Comparison of ENCODE assay signal across 8 cellular contexts in the genomic region with DNA sequence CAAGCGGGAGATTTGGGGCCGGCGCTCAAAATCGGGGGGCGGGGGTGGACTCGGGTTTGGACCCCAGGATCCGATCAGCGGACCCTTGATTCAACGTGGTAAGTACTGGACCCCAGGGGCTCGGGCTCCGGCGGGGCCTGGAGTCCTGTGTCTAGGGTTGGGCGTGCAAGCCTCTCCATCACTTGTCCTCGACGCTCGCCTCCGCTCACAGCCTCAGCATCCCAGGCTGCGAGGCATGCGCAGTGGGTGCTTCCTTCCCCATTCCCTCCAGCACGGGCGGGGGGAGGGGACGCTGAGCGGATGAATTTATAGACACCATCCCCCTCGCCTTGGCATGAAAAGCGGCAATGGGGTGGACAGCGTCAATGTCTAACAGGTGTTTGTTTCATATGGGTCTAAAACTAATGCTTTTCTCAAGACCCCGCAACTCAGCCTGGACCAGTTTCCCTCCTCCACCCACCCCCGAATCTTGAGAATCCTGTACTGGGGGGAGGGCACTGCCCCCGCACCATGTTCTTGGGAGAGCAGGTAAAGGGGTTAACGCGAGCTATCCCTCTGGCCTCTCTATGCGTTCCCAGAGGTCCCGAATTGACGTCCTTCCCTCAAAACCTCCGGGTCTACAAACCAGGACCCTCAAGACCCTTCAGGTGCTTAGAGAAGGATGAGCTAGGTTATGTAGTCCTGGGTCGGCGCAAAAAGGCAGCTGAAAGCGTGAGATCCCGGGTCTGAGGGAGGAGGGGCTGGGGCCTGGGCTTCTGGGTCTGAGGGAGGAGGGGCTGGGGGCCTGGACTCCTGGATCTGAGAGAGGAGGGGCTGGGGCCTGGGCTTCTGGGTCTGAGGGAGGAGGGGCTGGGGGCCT. TPM values are rescaled to one million over a fixed set of nuclear protein-coding genes. Genes with fewer than 3 reads are reported as not detected.
A peak's percentile ranks its signal among the peaks of the same experiment; 100 is the strongest.
DNase-seq lines count a peak whose midpoint lies in the region; ATAC-seq and TF ChIP-seq lines count a peak whose summit lies in the region.

No MANE protein-coding gene starts in this region.

- peaks cover 21% of the 10 kb centered on the region for H3K79me2 ChIP-seq in neural cell (replicated peaks; ENCODE audit: insufficient read depth, low read length)

- H3K27ac Mint-ChIP-seq in Caco-2 (ENCODE audit: unreplicated experiment) = peak overlapping the region; percentile 60
- no peak overlapping the region for H3K27ac Mint-ChIP-seq in activated T-helper 2 cell treated with anti-CD3 and anti-CD28 coated beads, Interferon-gamma antibody, Interleukin-2, Interleukin-4, amounts not matched to agents 10 μg/mL and 5 μg/mL and 100 μg/mL, durations not matched to agents 14 hours and 24 hours and 36 hours

- peaks cover 10% of the 10 kb centered on the region for H3K9me3 Mint-ChIP-seq in Caco-2 (ENCODE audit: unreplicated experiment)
- no peaks in the 10 kb centered on the region for H3K9me3 Mint-ChIP-seq in activated T-helper 2 cell treated with anti-CD3 and anti-CD28 coated beads, Interferon-gamma antibody, Interleukin-2, Interleukin-4, amounts not matched to agents 10 μg/mL and 5 μg/mL and 100 μg/mL, durations not matched to agents 14 hours and 24 hours and 36 hours

- peaks cover 3% of the 10 kb centered on the region; the same call in 1 of the 2 replicates for H3K36me3 ChIP-seq in Caco-2 (ENCODE audit: control insufficient read depth, insufficient read depth, low read length)
- no peaks in the 10 kb centered on the region for H3K36me3 ChIP-seq in neural cell (ENCODE audit: insufficient read depth, low read length)
- no peaks in the 10 kb centered on the region for H3K36me3 ChIP-seq in aorta (ENCODE audit: control insufficient read depth in 1 of 2, insufficient read depth in 2 of 2, low read length in 1 of 2)

- no peak for DNase-seq in Caco-2
- peak; percentile 66 for DNase-seq in NCI-H128 (lab: John Stamatoyannopoulos, UW; ENCODE audit: unreplicated experiment)
- no peak for DNase-seq in activated T-helper 2 cell treated with anti-CD3 and anti-CD28 coated beads, Interferon-gamma antibody, Interleukin-2, Interleukin-4, amounts not matched to agents 10 μg/mL and 5 μg/mL and 100 μg/mL, durations not matched to agents 14 hours and 24 hours and 36 hours (ENCODE audit: low spot score)
- peak; percentile 55 for DNase-seq in fibroblast of villous mesenchyme (ENCODE audit: low read depth)
- peak; percentile 76 to 84 for DNase-seq in aorta

- no peaks in the 10 kb centered on the region for H3F3A ChIP-seq in neural cell (ENCODE audit: insufficient read depth, low read length, poor library complexity, severe bottlenecking)

- POLR2A ChIA-PET in Caco-2 (lab: Charles Lee) = no interaction called here

- H3K4me2 ChIP-seq in neural cell (ENCODE audit: low read length) = peak overlapping the region; percentile 65

- H2AFZ ChIP-seq in neural cell (ENCODE audit: low read depth, low read length) = no peak overlapping the region

- peak overlapping the region; percentile 58 for H3K4me3 Mint-ChIP-seq in Caco-2 (ENCODE audit: unreplicated experiment)
- peak overlapping the region; percentile 81 for H3K4me3 Mint-ChIP-seq in activated T-helper 2 cell treated with anti-CD3 and anti-CD28 coated beads, Interferon-gamma antibody, Interleukin-2, Interleukin-4, amounts not matched to agents 10 μg/mL and 5 μg/mL and 100 μg/mL, durations not matched to agents 14 hours and 24 hours and 36 hours (ENCODE audit: low read depth)

- no peaks in the 10 kb centered on the region for H4K20me1 ChIP-seq in neural cell (ENCODE audit: insufficient read depth)

- H3K27ac ChIP-seq in neural cell (ENCODE audit: low read length) (peak overlapping the region; percentile 99), aorta (ENCODE audit: low read depth in 1 of 2, low read length in 2 of 2) (no peak overlapping the region)

- TF ChIP-seq CTCF in Caco-2 (IDR thresholded peaks at IDR 0.05; ENCODE audit: insufficient read depth in 1 of 2, low read depth in 1 of 2, low read length in 1 of 2, severe bottlenecking in 1 of 2, unreplicated experiment in 1 of 2) = no peak
- no peak for TF ChIP-seq CTCF in fibroblast of villous mesenchyme (IDR thresholded peaks at IDR 0.05; ENCODE audit: insufficient read depth, low read depth, low read length)
- TF ChIP-seq CTCF in neural cell (IDR thresholded peaks at IDR 0.05; ENCODE audit: poor library complexity, severe bottlenecking) = no peak

- peaks cover 65% of the 10 kb centered on the region for H3K36me3 Mint-ChIP-seq in Caco-2 (ENCODE audit: insufficient read depth, unreplicated experiment)
- peaks cover 28% of the 10 kb centered on the region for H3K36me3 Mint-ChIP-seq in activated T-helper 2 cell treated with anti-CD3 and anti-CD28 coated beads, Interferon-gamma antibody, Interleukin-2, Interleukin-4, amounts not matched to agents 10 μg/mL and 5 μg/mL and 100 μg/mL, durations not matched to agents 14 hours and 24 hours and 36 hours (ENCODE audit: low read depth)

- peak; percentile 38 for TF ChIP-seq RAD21 in neural cell (conservative IDR thresholded peaks at IDR 0.05)

- H3K9me2 ChIP-seq in neural cell (ENCODE audit: insufficient read depth, low read length) = no peaks in the 10 kb centered on the region

- no TSS peak for BruUV-seq in Caco-2 (replicated peaks; lab: Mats Ljungman, UMichigan)

- ATAC-seq in aorta (ENCODE audit: low FRiP score) (peak; percentile 62), GM18519 (IDR thresholded peaks at IDR 0.05; ENCODE audit: low FRiP score, unreplicated experiment) (no peak), GM21723 (IDR thresholded peaks at IDR 0.05; ENCODE audit: unreplicated experiment) (no peak)

- intact Hi-C loops in Caco-2 (cut with micrococcal nuclease; ENCODE audit: unreplicated experiment) (no loop called here), aorta (cut with DNase I) (no loop called here)
- intact Hi-C loops in activated T-helper 2 cell treated with anti-CD3 and anti-CD28 coated beads, Interferon-gamma antibody, Interleukin-2, Interleukin-4, amounts not matched to agents 10 μg/mL and 5 μg/mL and 100 μg/mL, durations not matched to agents 14 hours and 24 hours and 36 hours (cut with micrococcal nuclease) = no loop called here

- peaks cover 9% of the 10 kb centered on the region for H3K4me1 Mint-ChIP-seq in Caco-2 (ENCODE audit: low read depth, unreplicated experiment)
- H3K4me1 Mint-ChIP-seq in activated T-helper 2 cell treated with anti-CD3 and anti-CD28 coated beads, Interferon-gamma antibody, Interleukin-2, Interleukin-4, amounts not matched to agents 10 μg/mL and 5 μg/mL and 100 μg/mL, durations not matched to agents 14 hours and 24 hours and 36 hours (ENCODE audit: low read depth) = peaks cover 12% of the 10 kb centered on the region

- H3K4me1 ChIP-seq in Caco-2 (no peaks in the 10 kb centered on the region), aorta (ENCODE audit: control insufficient read depth in 1 of 2, insufficient read depth in 2 of 2, low read length in 2 of 2) (no peaks in the 10 kb centered on the region)

- no peak for TF ChIP-seq EP300 in neural cell (conservative IDR thresholded peaks at IDR 0.05; ENCODE audit: poor library complexity, severe bottlenecking)

- H3K9ac ChIP-seq in neural cell (ENCODE audit: low read length) = peak overlapping the region; percentile 98

- H3K4me3 ChIP-seq in Caco-2 (ENCODE audit: low read depth, low read length) = no peak overlapping the region
- peak overlapping the region; percentile 65 for H3K4me3 ChIP-seq in fibroblast of villous mesenchyme (ENCODE audit: low read depth, low read length)
- H3K4me3 ChIP-seq in neural cell (ENCODE audit: low read length) = peak overlapping the region; percentile 71
- peak overlapping the region in 1 of 2 donors; percentile 16 for H3K4me3 ChIP-seq in aorta (ENCODE audit: low read length in 2 of 2)

- CTCF ChIA-PET in Caco-2 (lab: Charles Lee) = no interaction called here

- 0 out of 2 replicates have a peak, but pooled peaks cover 2% of the 10 kb centered on the region for H3K9me3 ChIP-seq in Caco-2
- no peaks in the 10 kb centered on the region for H3K9me3 ChIP-seq in neural cell (ENCODE audit: low read length)
- H3K9me3 ChIP-seq in aorta (ENCODE audit: control insufficient read depth, low read length) = no peaks in the 10 kb centered on the region

- WGBS in aorta, 2 donors = 7 to 8% methylated on average over 39 of the region's 39 CpGs

- no peaks in the 10 kb centered on the region for H3K27me3 ChIP-seq in Caco-2 (replicated peaks; ENCODE audit: control insufficient read depth, insufficient read depth, low read length)
- H3K27me3 ChIP-seq in neural cell (ENCODE audit: insufficient read depth, low read depth, low read length) = no peaks in the 10 kb centered on the region
- no peaks in the 10 kb centered on the region for H3K27me3 ChIP-seq in aorta (ENCODE audit: control insufficient read depth in 1 of 2, insufficient read depth in 2 of 2, low read length in 1 of 2)

- no peaks in the 10 kb centered on the region for H3K27me3 Mint-ChIP-seq in Caco-2 (ENCODE audit: insufficient read depth, unreplicated experiment)
- peaks cover 11% of the 10 kb centered on the region for H3K27me3 Mint-ChIP-seq in activated T-helper 2 cell treated with anti-CD3 and anti-CD28 coated beads, Interferon-gamma antibody, Interleukin-2, Interleukin-4, amounts not matched to agents 10 μg/mL and 5 μg/mL and 100 μg/mL, durations not matched to agents 14 hours and 24 hours and 36 hours (ENCODE audit: low read depth)

RNA-seq across cellular contexts. Expression of a gene that starts 0.6 kb away (rescaled TPM):
- total RNA-seq in Caco-2 (2022) = 1.9 and 2.0 TPM in 2 replicates
- 2.8 and 2.9 TPM in 2 replicates for total RNA-seq in activated T-helper 2 cell treated with anti-CD3 and anti-CD28 coated beads, Interferon-gamma antibody, Interleukin-2, Interleukin-4, amounts not matched to agents 10 μg/mL and 5 μg/mL and 100 μg/mL, durations not matched to agents 14 hours and 24 hours and 36 hours
- 20.0 and 32.0 TPM in 2 replicates for total RNA-seq in fibroblast of villous mesenchyme
- polyA plus RNA-seq in neural cell = 204 and 240 TPM in 2 replicates
- polyA minus RNA-seq in neural cell = 102 and 112 TPM in 2 replicates
- total RNA-seq in aorta = 10 to 100 TPM in 1 of 2 donors, 1 to 10 TPM in 1; 6.5 to 24.4 TPM
- 1 to 10 TPM; 1.9 to 5.7 TPM for polyA plus RNA-seq in aorta

RNA-seq across cellular contexts. Expression of a gene that starts 2.1 kb away (rescaled TPM):
- total RNA-seq in Caco-2 (2022) (8.5 and 10.4 TPM in 2 replicates), fibroblast of villous mesenchyme (under 0.01 and 0.32 TPM in 2 replicates), aorta (1 to 10 TPM in 1 of 2 donors, under 1 TPM in 1; 0.94 to 4.8 TPM)
- total RNA-seq in activated T-helper 2 cell treated with anti-CD3 and anti-CD28 coated beads, Interferon-gamma antibody, Interleukin-2, Interleukin-4, amounts not matched to agents 10 μg/mL and 5 μg/mL and 100 μg/mL, durations not matched to agents 14 hours and 24 hours and 36 hours = 7.2 and 7.3 TPM in 2 replicates
- polyA plus RNA-seq in neural cell (6.7 and 7.2 TPM in 2 replicates), aorta (under 1 TPM; 0.13 to 0.63 TPM)
- polyA minus RNA-seq in neural cell = 0.93 and 2.4 TPM in 2 replicates

RNA-seq across cellular contexts. Expression of a gene that starts 14.4 kb away (rescaled TPM):
- 326 and 343 TPM in 2 replicates for total RNA-seq in Caco-2 (2022)
- total RNA-seq in activated T-helper 2 cell treated with anti-CD3 and anti-CD28 coated beads, Interferon-gamma antibody, Interleukin-2, Interleukin-4, amounts not matched to agents 10 μg/mL and 5 μg/mL and 100 μg/mL, durations not matched to agents 14 hours and 24 hours and 36 hours = 431 TPM in 2 replicates
- 258 and 341 TPM in 2 replicates for total RNA-seq in fibroblast of villous mesenchyme
- polyA plus RNA-seq in neural cell = 610 and 682 TPM in 2 replicates
- polyA minus RNA-seq in neural cell = 347 and 408 TPM in 2 replicates
- 10 to 100 TPM; 76.5 to 88.3 TPM for total RNA-seq in aorta
- polyA plus RNA-seq in aorta = 100 to 1,000 TPM in 1 of 2 donors, 10 to 100 TPM in 1; 68.5 to 110 TPM

RNA-seq across cellular contexts. Expression of a gene that starts 25.7 kb away (rescaled TPM):
- 103 and 111 TPM in 2 replicates for total RNA-seq in Caco-2 (2022)
- 66.2 and 72.7 TPM in 2 replicates for total RNA-seq in activated T-helper 2 cell treated with anti-CD3 and anti-CD28 coated beads, Interferon-gamma antibody, Interleukin-2, Interleukin-4, amounts not matched to agents 10 μg/mL and 5 μg/mL and 100 μg/mL, durations not matched to agents 14 hours and 24 hours and 36 hours
- 4.7 and 6.8 TPM in 2 replicates for total RNA-seq in fibroblast of villous mesenchyme
- polyA plus RNA-seq in neural cell = 1.1 TPM in 1 of 2 replicates, not detected in the other
- polyA minus RNA-seq in neural cell = not detected in 2 replicates
- total RNA-seq in aorta = 10 to 100 TPM in 1 of 2 donors, 1 to 10 TPM in 1; 9.9 to 14.0 TPM
- 10 to 100 TPM in 1 of 2 donors, 1 to 10 TPM in 1; 5.8 to 16.4 TPM for polyA plus RNA-seq in aorta

RNA-seq across cellular contexts. Expression of a gene that starts 25.8 kb away (rescaled TPM):
- 125 and 131 TPM in 2 replicates for total RNA-seq in Caco-2 (2022)
- total RNA-seq in activated T-helper 2 cell treated with anti-CD3 and anti-CD28 coated beads, Interferon-gamma antibody, Interleukin-2, Interleukin-4, amounts not matched to agents 10 μg/mL and 5 μg/mL and 100 μg/mL, durations not matched to agents 14 hours and 24 hours and 36 hours = 135 and 147 TPM in 2 replicates
- total RNA-seq in fibroblast of villous mesenchyme = 49.9 and 66.5 TPM in 2 replicates
- polyA plus RNA-seq in neural cell = 31.3 and 39.4 TPM in 2 replicates
- 16.6 TPM in 2 replicates for polyA minus RNA-seq in neural cell
- 10 to 100 TPM; 53.7 to 82.7 TPM for total RNA-seq in aorta
- polyA plus RNA-seq in aorta = 100 to 1,000 TPM in 1 of 2 donors, 10 to 100 TPM in 1; 37.8 to 278 TPM

Comparison
In these comparisons a context has a peak if more than half of its experiments do, and no peak if none do; other contexts are left out.
1. DNase-seq: peak in NCI-H128 (single experiment), fibroblast of villous mesenchyme (single experiment) and aorta (2 of 2); none in Caco-2 (0 of 2) and activated T-helper 2 cell treated with anti-CD3 and anti-CD28 coated beads, Interferon-gamma antibody, Interleukin-2, Interleukin-4, amounts not matched to agents 10 μg/mL and 5 μg/mL and 100 μg/mL, durations not matched to agents 14 hours and 24 hours and 36 hours (single experiment).